In the genomic region with DNA sequence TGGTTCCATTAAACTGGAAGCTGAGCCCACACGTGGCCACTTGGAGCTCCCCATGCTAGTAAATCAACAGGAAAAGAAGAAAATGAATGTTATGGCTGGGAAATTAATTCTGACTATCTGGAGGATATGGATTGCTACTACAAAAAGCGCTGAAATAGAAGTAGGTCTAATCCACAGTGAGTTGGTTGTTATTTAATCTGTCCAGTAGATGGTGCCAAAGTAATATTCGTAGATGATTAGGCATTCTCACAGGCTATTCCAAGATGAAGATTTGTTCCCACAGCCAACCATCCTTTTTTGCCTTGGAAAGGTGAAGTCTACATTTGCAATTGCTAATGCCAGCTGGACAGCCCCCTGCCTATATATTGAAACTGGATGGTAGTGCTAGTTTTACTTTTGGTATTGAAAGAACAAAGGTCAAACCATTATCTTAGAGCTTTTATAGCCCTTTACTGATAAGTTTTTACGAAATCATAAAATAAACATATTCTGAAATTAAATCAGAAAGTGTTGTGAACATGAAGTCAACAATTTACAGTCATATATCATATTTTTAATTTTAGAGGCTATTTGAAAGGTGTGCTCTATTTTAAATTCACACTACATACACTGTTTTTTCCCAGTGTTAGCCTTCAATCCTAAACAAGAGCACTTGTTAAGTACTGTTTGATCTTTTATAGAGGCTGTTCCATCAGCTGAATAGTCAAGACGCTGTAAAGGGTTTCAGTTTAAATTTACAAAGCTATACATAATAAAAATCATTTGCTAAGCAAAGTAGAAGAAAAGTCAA, we compare ENCODE assay signal across 9 cellular contexts. TPM values are rescaled to one million over a fixed set of nuclear protein-coding genes. Genes with fewer than 3 reads are reported as not detected.
DNase-seq lines count a peak whose midpoint lies in the region; ATAC-seq, FAIRE-seq and TF ChIP-seq lines count a peak whose summit lies in the region.
"Had no signal": no experiment of that assay in that cellular context is flagged by ENCODE, and none has a peak within 500 bp of the region (broad histone marks: within the 10 kb centered on the region; RNA-seq: fewer than 3 reads in every experiment).

No MANE protein-coding gene starts in this region.

- no peak overlapping the region for H3K4me3 Mint-ChIP-seq in H9

- H3K9me3 Mint-ChIP-seq in H9 = peaks cover 2 to 13% of the 10 kb centered on the region in 2 experiments; a peak in 3 of 5 replicates

- H3K36me3 ChIP-seq in GM12878 (ENCODE audit: control insufficient read depth in 2 of 2, insufficient read depth in 2 of 2, low read length in 1 of 2) (no peaks in the 10 kb centered on the region), thoracic aorta (no peaks in the 10 kb centered on the region)

- RAD21 ChIA-PET in GM12878 (lab: Charles Lee; ENCODE audit: unreplicated experiment) = interaction anchor here (0.9 kb wide), 1 partner anchor 1233 kb away, joined by 3 read pairs; no protein-coding TSS in a partner anchor

- H3K79me2 ChIP-seq in H9 (ENCODE audit: insufficient read depth, low read length) (no peaks in the 10 kb centered on the region), GM12878 (ENCODE audit: control insufficient read depth, insufficient read depth, low read length) (no peaks in the 10 kb centered on the region)

- BruUV-seq in GM12878 (replicated peaks; lab: Mats Ljungman, UMichigan) = no TSS peak

- no peak overlapping the region for H2BK20ac ChIP-seq in H9 (ENCODE audit: low read depth, low read length, poor library complexity, severe bottlenecking)

- TF ChIP-seq CTCF in H9 (conservative IDR thresholded peaks at IDR 0.05) (peak; percentile 74), GM12878 (IDR thresholded peaks at IDR 0.05 in 2 of 3, conservative IDR thresholded peaks at IDR 0.05 in 1 of 3; ENCODE audit: control insufficient read depth in 2 of 3, extremely low read depth in 1 of 3, insufficient read depth in 1 of 3, low read depth in 3 of 3, low read length in 3 of 3) (peak; percentile 35 to 56 (median 50); a peak in 4 of 6 replicates), thoracic aorta (IDR thresholded peaks at IDR 0.05) (peak; percentile 42)

- in situ Hi-C loops in GM12878 (cut with MboI) = loop anchor here (10.0 kb wide), 1 partner anchor 1335 kb away; no protein-coding TSS in a partner anchor

- H4K8ac ChIP-seq in H9 (replicated peaks; ENCODE audit: insufficient read length, low read depth, low read length) = no peak overlapping the region

- H3K9ac ChIP-seq in H9 (ENCODE audit: extremely low read depth, insufficient read length, low read length) = no peak overlapping the region
- H3K9ac ChIP-seq in GM12878 (ENCODE audit: control insufficient read depth, insufficient read depth, low read length) = no peak overlapping the region

- H3T11ph ChIP-seq in H9 (ENCODE audit: low read length) = no peak overlapping the region

- SMC1A ChIA-PET in GM12878 (lab: Charles Lee; ENCODE audit: uncharacterized antibody, unreplicated experiment) = interaction anchor here (1.0 to 1.7 kb wide), 4 partner anchors 144 to 1333 kb away, joined by 3 to 4 read pairs (median 4); no protein-coding TSS in a partner anchor

- DNase-seq in DMS114 treated with DMSO at 0.1 percent for 48 hours (lab: John Stamatoyannopoulos, UW; ENCODE audit: unreplicated experiment) (peak; percentile 44), H9 (no peak), NCI-H2171 treated with DMSO at 0.1 percent for 48 hours (lab: John Stamatoyannopoulos, UW) (peak; percentile 48), GM12878 (ENCODE audit: low read depth, low spot score) (no peak), iris pigment epithelial cell (ENCODE audit: low read depth) (peak; percentile 45), thoracic aorta (ENCODE audit: low spot score) (no peak)

- CTCF ChIA-PET in GM12878 (lab: Yijun Ruan, JAX) = interaction anchor here (0.6 to 2.5 kb wide), 14 partner anchors 8 to 1566 kb away, joined by 3 to 7 read pairs (median 4); no protein-coding TSS in a partner anchor

- no peak overlapping the region for H3K27ac ChIP-seq in H9 (ENCODE audit: insufficient read length, low read depth, low read length)
- no peak overlapping the region for H3K27ac ChIP-seq in GM12878 (ENCODE audit: control insufficient read depth, insufficient read depth)
- no peak overlapping the region for H3K27ac ChIP-seq in thoracic aorta
- H3K27ac ChIP-seq: skin epidermis had no signal

- H3K4me3 ChIP-seq in GM12878 (no peak overlapping the region), thoracic aorta (no peak overlapping the region)
- H3K4me3 ChIP-seq: skin epidermis had no signal

- H3K9me3 ChIP-seq in H9 (ENCODE audit: control insufficient read depth, low read depth, low read length) = no peaks in the 10 kb centered on the region
- no peaks in the 10 kb centered on the region for H3K9me3 ChIP-seq in GM12878 (replicated peaks; ENCODE audit: control insufficient read depth, insufficient read depth, low read length)
- H3K9me3 ChIP-seq in thoracic aorta = no peaks in the 10 kb centered on the region

- ATAC-seq in GM12878 (peak; percentile 76), thoracic aorta (ENCODE audit: insufficient number of reproducible peaks, low FRiP score, low read depth) (no peak), HG02938 (IDR thresholded peaks at IDR 0.05; ENCODE audit: unreplicated experiment) (no peak), HG03520 (IDR thresholded peaks at IDR 0.05; ENCODE audit: unreplicated experiment) (no peak)

- no peak overlapping the region for H3K14ac ChIP-seq in H9 (ENCODE audit: insufficient read depth, low read length)

- POLR2A ChIA-PET in GM12878 (lab: Charles Lee) = no interaction called here

- H3K4me1 ChIP-seq in H9 (ENCODE audit: insufficient read depth, low read length) (no peaks in the 10 kb centered on the region), GM12878 (ENCODE audit: control insufficient read depth, insufficient read depth, low read length) (no peaks in the 10 kb centered on the region), thoracic aorta (ENCODE audit: control insufficient read depth in 1 of 2, low read depth in 2 of 2) (no peaks in the 10 kb centered on the region)

- TF ChIP-seq EP300 in GM12878 (IDR thresholded peaks at IDR 0.05; ENCODE audit: borderline replicate concordance in 1 of 2, control insufficient read depth in 1 of 2, low read depth in 2 of 2, low read length in 2 of 2) = no peak

- no peak overlapping the region for H3K56ac ChIP-seq in H9 (ENCODE audit: insufficient read length, low read depth, low read length)

- no peak overlapping the region for H2BK15ac ChIP-seq in H9 (ENCODE audit: low read depth, low read length)

- TF ChIP-seq POLR2A in GM12878 (IDR thresholded peaks at IDR 0.05; ENCODE audit: low read depth, low read length) = no peak

- no peak overlapping the region for H2BK12ac ChIP-seq in H9 (ENCODE audit: insufficient read length, low read depth, low read length)

- H3K4me1 Mint-ChIP-seq in H9 = no peaks in the 10 kb centered on the region

- no peaks in the 10 kb centered on the region for H3K79me1 ChIP-seq in H9 (ENCODE audit: insufficient read depth, low read depth, low read length, poor library complexity, severe bottlenecking)

- no peaks in the 10 kb centered on the region; the same call in 1 of the 2 replicates for H3K27me3 Mint-ChIP-seq in H9 (ENCODE audit: low read depth)

- H3K23ac ChIP-seq in H9 (ENCODE audit: insufficient read length, low read depth, low read length) = no peak overlapping the region

- H4K91ac ChIP-seq in H9 (ENCODE audit: insufficient read length, low read depth, low read length) = no peak overlapping the region

- H3K36me3 Mint-ChIP-seq in H9 (ENCODE audit: insufficient read depth in 1 of 3, low read depth in 3 of 3) = no peaks in the 10 kb centered on the region

- no peak overlapping the region for H3K27ac Mint-ChIP-seq in H9

- H4K5ac ChIP-seq in H9 (ENCODE audit: insufficient read length, low read depth, low read length) = no peak overlapping the region

- H2AK5ac ChIP-seq in H9 (ENCODE audit: insufficient read length, low read length) = no peak overlapping the region

- intact Hi-C loops in GM12878 (cut with micrococcal nuclease; ENCODE audit: unreplicated experiment) = loop anchor here (2.0 to 10.0 kb wide), 4 partner anchors 75 to 1333 kb away; no protein-coding TSS in a partner anchor

- no peaks in the 10 kb centered on the region for H3K23me2 ChIP-seq in H9 (ENCODE audit: insufficient read length, low read depth, low read length, poor library complexity, severe bottlenecking)

- H3K4ac ChIP-seq in H9 (ENCODE audit: low read depth, low read length) = no peak overlapping the region

- no peak overlapping the region for H2BK5ac ChIP-seq in H9 (ENCODE audit: insufficient read length, low read length)

- no peak overlapping the region for H3K18ac ChIP-seq in H9 (ENCODE audit: insufficient read length, low read depth, low read length)

- H3K27me3 ChIP-seq in H9 (ENCODE audit: insufficient read depth, low read length) (no peaks in the 10 kb centered on the region), GM12878 (replicated peaks in 1 of 2; ENCODE audit: control insufficient read depth in 2 of 2, insufficient read depth in 2 of 2, low read length in 1 of 2) (no peaks in the 10 kb centered on the region; a peak in 1 of 4 replicates), thoracic aorta (replicated peaks; ENCODE audit: insufficient read depth) (no peaks in the 10 kb centered on the region)

- peak; percentile 47 for FAIRE-seq in GM12878 (lab: Jason Lieb, UNC)

- no peaks in the 10 kb centered on the region for H4K20me1 ChIP-seq in H9 (ENCODE audit: control insufficient read depth, insufficient read depth, insufficient read length)
- no peaks in the 10 kb centered on the region for H4K20me1 ChIP-seq in GM12878 (ENCODE audit: control insufficient read depth, insufficient read depth)

- no peak overlapping the region for H3K4me2 ChIP-seq in H9 (ENCODE audit: insufficient read depth, insufficient read length, low read length)
- H3K4me2 ChIP-seq in GM12878 (ENCODE audit: control insufficient read depth, insufficient read depth) = no peak overlapping the region

- WGBS in H9 (ENCODE audit: extremely low coverage, insufficient read length, low lambda C conversion rate) = no CpG with 5 or more reads among the region's 5 CpGs
- 26% methylated on average over 5 of the region's 5 CpGs for WGBS in GM12878 (ENCODE audit: insufficient coverage, insufficient replicate concordance, low lambda C conversion rate, missing lambda C conversion rate)

- TF ChIP-seq RAD21 in GM12878 (IDR thresholded peaks at IDR 0.05; ENCODE audit: insufficient read depth, low read depth, low read length) = peak; percentile 69

- H2AFZ ChIP-seq in H9 (ENCODE audit: low read length) = no peak overlapping the region
- H2AFZ ChIP-seq in GM12878 (ENCODE audit: control insufficient read depth, low read depth, low read length) = no peak overlapping the region

- no peak overlapping the region for H2BK120ac ChIP-seq in H9 (ENCODE audit: low read depth, low read length, poor library complexity, severe bottlenecking)

RNA-seq across cellular contexts. Expression of gene RBM11, which starts 43.9 kb away (rescaled TPM):
- total RNA-seq in H9 (2021) = 1.7 and 2.8 TPM in 2 replicates
- 1.8 and 2.8 TPM in 2 replicates for total RNA-seq in GM12878 (2013; cell fraction: nucleolus; rRNA removed)
- 0.60 and 0.62 TPM in 2 replicates for total RNA-seq in GM12878 (2014; rRNA removed)
- total RNA-seq in GM12878 (2014; rRNA removed; fragmentation: Illumina TruSeq; extraction: Trizol) = 0.28 and 0.31 TPM in 2 replicates
- total RNA-seq in GM12878 (2021) = 0.31 TPM in 1 of 2 replicates, not detected in the other
- polyA plus RNA-seq in GM12878 (2011; ENCODE audit: low read depth) = 0.20 TPM
- 1.8 and 2.2 TPM in 2 replicates for polyA plus RNA-seq in GM12878 (2011; rRNA removed)
- polyA plus RNA-seq in GM12878 (2011; cell fraction: cytosol; rRNA removed) = 0.80 and 1.0 TPM in 2 replicates
- polyA plus RNA-seq in GM12878 (2011; cell fraction: nucleus; rRNA removed) = 0.39 and 1.7 TPM in 2 replicates
- polyA plus RNA-seq in GM12878 (2012) = 0.44 and 0.64 TPM in 2 replicates
- polyA plus RNA-seq in GM12878 (2014; fragmentation: Illumina TruSeq; extraction: Trizol) = 0.35 TPM in 1 of 2 replicates, not detected in the other
- polyA plus RNA-seq in GM12878 (2014; fragmentation: Nextera tagmentation; extraction: Ambion mirVana) = 1 to 10 TPM in 1 of 2 experiments, under 1 TPM in 1; 0.35 to 1.1 TPM
- polyA plus RNA-seq in GM12878 (2014; rRNA removed) = 0.18 and 0.76 TPM in 2 replicates
- polyA plus RNA-seq in GM12878 (2016; fragmentation: Nextera tagmentation; extraction: Ambion mirVana) = under 1 TPM in 1 of 2 experiments, not detected in 1; 0.29 TPM
- 0.66 and 1.5 TPM in 2 replicates for polyA minus RNA-seq in GM12878 (2011; rRNA and poly(A)+ RNA removed)
- polyA minus RNA-seq in GM12878 (2011; cell fraction: cytosol; rRNA and poly(A)+ RNA removed) = not detected in 2 replicates
- polyA minus RNA-seq in GM12878 (2011; cell fraction: nucleus; rRNA and poly(A)+ RNA removed) = not detected in 2 replicates
- total RNA-seq in thoracic aorta = 1 to 10 TPM in 1 of 2 donors, under 1 TPM in 1; 0.49 to 1.5 TPM

RNA-seq across cellular contexts. Expression of gene LIPI, which starts 49.1 kb away (rescaled TPM):
- total RNA-seq in H9 (2021) (not detected in 2 replicates), GM12878 (2014; rRNA removed) (not detected in 2 replicates), GM12878 (2014; rRNA removed; fragmentation: Illumina TruSeq; extraction: Trizol) (not detected in 2 replicates), GM12878 (2021) (not detected in 2 replicates), thoracic aorta (not detected)
- 0.42 TPM in 1 of 2 replicates, not detected in the other for total RNA-seq in GM12878 (2013; cell fraction: nucleolus; rRNA removed)
- not detected for polyA plus RNA-seq in GM12878 (2011; ENCODE audit: low read depth)
- polyA plus RNA-seq in GM12878 (2011; rRNA removed) (0.17 TPM in 1 of 2 replicates, not detected in the other), GM12878 (2014; fragmentation: Illumina TruSeq; extraction: Trizol) (0.24 and 0.32 TPM in 2 replicates), GM12878 (2014; fragmentation: Nextera tagmentation; extraction: Ambion mirVana) (under 1 TPM; 0.05 to 0.10 TPM), GM12878 (2014; rRNA removed) (not detected in 2 replicates), GM12878 (2016; fragmentation: Nextera tagmentation; extraction: Ambion mirVana) (under 1 TPM; 0.08 to 0.13 TPM)
- not detected in 2 replicates for polyA plus RNA-seq in GM12878 (2011; cell fraction: cytosol; rRNA removed)
- not detected in 2 replicates for polyA plus RNA-seq in GM12878 (2011; cell fraction: nucleus; rRNA removed)
- polyA plus RNA-seq in GM12878 (2012) = 0.08 TPM in 1 of 2 replicates, not detected in the other
- 1.5 TPM in 1 of 2 replicates, not detected in the other for polyA minus RNA-seq in GM12878 (2011; rRNA and poly(A)+ RNA removed)
- not detected in 2 replicates for polyA minus RNA-seq in GM12878 (2011; cell fraction: cytosol; rRNA and poly(A)+ RNA removed)
- polyA minus RNA-seq in GM12878 (2011; cell fraction: nucleus; rRNA and poly(A)+ RNA removed) = not detected in 2 replicates

Comparison
In these comparisons a context has a peak if more than half of its experiments do, and no peak if none do; other contexts are left out.
1. DNase-seq: peak in DMS114 treated with DMSO at 0.1 percent for 48 hours (single experiment), NCI-H2171 treated with DMSO at 0.1 percent for 48 hours (single experiment) and iris pigment epithelial cell (single experiment); none in H9 (single experiment), GM12878 (single experiment) and thoracic aorta (single experiment).
2. Peak in every context shown above with its lines, with median percentiles within 50 percentile points of each other: CTCF ChIP-seq.